Comparison of ENCODE assay signal across 24 cellular contexts in genomic region chr2:236583621-236584203, GRCh38. TPM values are rescaled to one million over a fixed set of nuclear protein-coding genes. Genes with fewer than 3 reads are reported as not detected.
A peak's percentile ranks its signal among the peaks of the same experiment; 100 is the strongest.
DNase-seq lines count a peak whose midpoint lies in the region; ATAC-seq and TF ChIP-seq lines count a peak whose summit lies in the region.
"Had no signal": no experiment of that assay in that cellular context is flagged by ENCODE, and none has a peak within 500 bp of the region (broad histone marks: within the 10 kb centered on the region; RNA-seq: fewer than 3 reads in every experiment).

No MANE protein-coding gene starts in this region.

- intact Hi-C loops in activated B cell treated with CpG ODN at 0.5 μM for 24 hours (cut with micrococcal nuclease) = no loop called here
- intact Hi-C loops in activated T-helper 2 cell treated with anti-CD3 and anti-CD28 coated beads, Interferon-gamma antibody, Interleukin-2, Interleukin-4, amounts not matched to agents 10 μg/mL and 5 μg/mL and 100 μg/mL, durations not matched to agents 14 hours and 24 hours and 36 hours (cut with micrococcal nuclease) = no loop called here

- H3K9me3 ChIP-seq in hepatocyte (ENCODE audit: low read depth) = no peaks in the 10 kb centered on the region
- H3K9me3 ChIP-seq: MG63, SJSA1 had no signal

- H3K27ac ChIP-seq in hepatocyte = peak overlapping the region; percentile 27
- H3K27ac ChIP-seq: SJSA1 had no signal

- peaks cover 6% of the 10 kb centered on the region for H3K4me1 ChIP-seq in hepatocyte (ENCODE audit: insufficient read depth)
- H3K4me1 ChIP-seq: SJSA1 had no signal

- 87% methylated on average over 14 of the region's 14 CpGs for WGBS in hepatocyte (ENCODE audit: low lambda C conversion rate, missing lambda C conversion rate)

- H3K9me2 ChIP-seq in hepatocyte (replicated peaks; ENCODE audit: insufficient read depth) = no peaks in the 10 kb centered on the region

- no peaks in the 10 kb centered on the region for H3K27me3 ChIP-seq in hepatocyte
- H3K27me3 ChIP-seq: MG63, SJSA1 had no signal

- H3K9me3 Mint-ChIP-seq in activated B cell treated with CpG ODN at 0.5 μM for 24 hours (peaks cover 5% of the 10 kb centered on the region), osteocyte (ENCODE audit: unreplicated experiment) (peaks cover 5% of the 10 kb centered on the region)
- H3K9me3 Mint-ChIP-seq in stimulated activated naive B cell treated with anti-CD40 and anti-IgM and Interleukin-4, amounts not matched to agents 10 μg/mL and 1 μg/mL and 100 μg/mL, for 72 hours = peaks cover 7% of the 10 kb centered on the region in 2 donors
- H3K9me3 Mint-ChIP-seq in activated T-helper 2 cell treated with anti-CD3 and anti-CD28 coated beads, Interferon-gamma antibody, Interleukin-2, Interleukin-4, amounts not matched to agents 10 μg/mL and 5 μg/mL and 100 μg/mL, durations not matched to agents 14 hours and 24 hours and 36 hours = no peaks in the 10 kb centered on the region
- H3K9me3 Mint-ChIP-seq: H9 had no signal

- H3K36me3 ChIP-seq in hepatocyte (replicated peaks; ENCODE audit: insufficient read depth, low read depth) = no peaks in the 10 kb centered on the region
- H3K36me3 ChIP-seq: SJSA1 had no signal

- no peaks in the 10 kb centered on the region for H3K27me3 Mint-ChIP-seq in activated B cell treated with CpG ODN at 0.5 μM for 24 hours
- no peaks in the 10 kb centered on the region for H3K27me3 Mint-ChIP-seq in osteocyte (ENCODE audit: unreplicated experiment)
- no peaks in the 10 kb centered on the region for H3K27me3 Mint-ChIP-seq in stimulated activated naive B cell treated with anti-CD40 and anti-IgM and Interleukin-4, amounts not matched to agents 10 μg/mL and 1 μg/mL and 100 μg/mL, for 72 hours
- H3K27me3 Mint-ChIP-seq in activated T-helper 2 cell treated with anti-CD3 and anti-CD28 coated beads, Interferon-gamma antibody, Interleukin-2, Interleukin-4, amounts not matched to agents 10 μg/mL and 5 μg/mL and 100 μg/mL, durations not matched to agents 14 hours and 24 hours and 36 hours (ENCODE audit: low read depth) = no peaks in the 10 kb centered on the region

- H3K79me2 ChIP-seq in hepatocyte = peaks cover 38% of the 10 kb centered on the region

- H2AFZ ChIP-seq in hepatocyte = no peak overlapping the region
- H2AFZ ChIP-seq: GM23338 had no signal

- no peak overlapping the region for H3K4me3 ChIP-seq in hepatocyte
- H3K4me3 ChIP-seq: GM23338, K562, MG63, SJSA1 had no signal

- no peak for TF ChIP-seq CTCF in activated B cell treated with CpG ODN at 0.5 μM for 24 hours (IDR thresholded peaks at IDR 0.05)
- TF ChIP-seq CTCF in hepatocyte (IDR thresholded peaks at IDR 0.05; ENCODE audit: poor library complexity) = no peak
- TF ChIP-seq CTCF in osteocyte (IDR thresholded peaks at IDR 0.05) = no peak
- no peak for TF ChIP-seq CTCF in GM10248 (IDR thresholded peaks at IDR 0.05; ENCODE audit: control extremely low read depth, extremely low read depth, low read depth, missing control alignments)

- peak; percentile 66 for ATAC-seq in activated B cell treated with CpG ODN at 0.5 μM for 24 hours (ENCODE audit: low read depth)
- ATAC-seq in stimulated activated naive B cell treated with anti-CD40 and anti-IgM and Interleukin-4, amounts not matched to agents 10 μg/mL and 1 μg/mL and 100 μg/mL, for 72 hours (replicated peaks) = peak; percentile 19 to 53
- no peak for ATAC-seq in HG02938 (IDR thresholded peaks at IDR 0.05; ENCODE audit: unreplicated experiment)
- ATAC-seq: GM23338, K562 had no signal

- H3K27ac Mint-ChIP-seq in activated B cell treated with CpG ODN at 0.5 μM for 24 hours (no peak overlapping the region), osteocyte (ENCODE audit: unreplicated experiment) (peak overlapping the region; percentile 83)
- H3K27ac Mint-ChIP-seq in stimulated activated naive B cell treated with anti-CD40 and anti-IgM and Interleukin-4, amounts not matched to agents 10 μg/mL and 1 μg/mL and 100 μg/mL, for 72 hours = no peak overlapping the region
- H3K27ac Mint-ChIP-seq in activated T-helper 2 cell treated with anti-CD3 and anti-CD28 coated beads, Interferon-gamma antibody, Interleukin-2, Interleukin-4, amounts not matched to agents 10 μg/mL and 5 μg/mL and 100 μg/mL, durations not matched to agents 14 hours and 24 hours and 36 hours = no peak overlapping the region
- H3K27ac Mint-ChIP-seq: GM23338, H9 had no signal

- H3K4me1 Mint-ChIP-seq in activated B cell treated with CpG ODN at 0.5 μM for 24 hours (peaks cover 8% of the 10 kb centered on the region), osteocyte (ENCODE audit: unreplicated experiment) (peaks cover 40% of the 10 kb centered on the region)
- peaks cover 9 to 11% of the 10 kb centered on the region in 2 donors for H3K4me1 Mint-ChIP-seq in stimulated activated naive B cell treated with anti-CD40 and anti-IgM and Interleukin-4, amounts not matched to agents 10 μg/mL and 1 μg/mL and 100 μg/mL, for 72 hours
- H3K4me1 Mint-ChIP-seq in activated T-helper 2 cell treated with anti-CD3 and anti-CD28 coated beads, Interferon-gamma antibody, Interleukin-2, Interleukin-4, amounts not matched to agents 10 μg/mL and 5 μg/mL and 100 μg/mL, durations not matched to agents 14 hours and 24 hours and 36 hours (ENCODE audit: low read depth) = no peaks in the 10 kb centered on the region

- H3K4me2 ChIP-seq in hepatocyte = no peak overlapping the region
- H3K4me2 ChIP-seq: GM23338 had no signal

- POLR2A ChIA-PET in activated B cell treated with CpG ODN at 0.5 μM for 24 hours (lab: Charles Lee) = interaction anchor here (0.6 to 1.6 kb wide), 2 partner anchors 14 to 80 kb away, joined by 3 to 6 read pairs; partner anchors contain the start of gene ACKR3
- POLR2A ChIA-PET in GM10248 (lab: Yijun Ruan, JAX) = no interaction called here

- CTCF ChIA-PET in activated B cell treated with CpG ODN at 0.5 μM for 24 hours (lab: Charles Lee) = interaction anchor here (1.0 kb wide), 1 partner anchor 14 kb away, joined by 4 read pairs; the partner anchor contains the start of gene ACKR3
- CTCF ChIA-PET in GM10248 (lab: Yijun Ruan, JAX) = interaction anchor here (5.9 kb wide), 1 partner anchor 14 kb away, joined by 33 read pairs; the partner anchor contains the start of gene ACKR3

- H4K20me1 ChIP-seq in hepatocyte (ENCODE audit: insufficient read depth, poor library complexity, severe bottlenecking) = peaks cover 16% of the 10 kb centered on the region

- no peak for DNase-seq in activated B cell treated with CpG ODN at 0.5 μM for 24 hours
- DNase-seq in hepatocyte (ENCODE audit: low spot score) = no peak
- DNase-seq in osteocyte (ENCODE audit: extremely low spot score, unreplicated experiment) = no peak
- no peak for DNase-seq in stimulated activated naive B cell treated with anti-CD40 and anti-IgM and Interleukin-4, amounts not matched to agents 10 μg/mL and 1 μg/mL and 100 μg/mL, for 72 hours
- no peak for DNase-seq in GM10248 (ENCODE audit: extremely low spot score)
- no peak for DNase-seq in superior temporal gyrus (ENCODE audit: extremely low spot score)
- no peak for DNase-seq in activated T-helper 2 cell treated with anti-CD3 and anti-CD28 coated beads, Interferon-gamma antibody, Interleukin-2, Interleukin-4, amounts not matched to agents 10 μg/mL and 5 μg/mL and 100 μg/mL, durations not matched to agents 14 hours and 24 hours and 36 hours (ENCODE audit: low spot score)
- DNase-seq: CD8-positive, alpha-beta memory T cell; DMS 273 treated with DMSO at 0.1 percent for 48 hours; DMS79; EL; H9; MG63; NCI-H1105 treated with DMSO at 0.1 percent for 48 hours; NCI-H146; NCI-H1930; NCI-H446; NCI-H524 treated with DMSO at 0.1 percent for 48 hours; NCI-H774 had no signal

- peaks cover 17% of the 10 kb centered on the region for H3K36me3 Mint-ChIP-seq in activated B cell treated with CpG ODN at 0.5 μM for 24 hours (ENCODE audit: low read depth)
- H3K36me3 Mint-ChIP-seq in osteocyte (ENCODE audit: unreplicated experiment) = peaks cover 26% of the 10 kb centered on the region
- H3K36me3 Mint-ChIP-seq in stimulated activated naive B cell treated with anti-CD40 and anti-IgM and Interleukin-4, amounts not matched to agents 10 μg/mL and 1 μg/mL and 100 μg/mL, for 72 hours = peaks cover 12 to 13% of the 10 kb centered on the region in 2 donors
- no peaks in the 10 kb centered on the region for H3K36me3 Mint-ChIP-seq in activated T-helper 2 cell treated with anti-CD3 and anti-CD28 coated beads, Interferon-gamma antibody, Interleukin-2, Interleukin-4, amounts not matched to agents 10 μg/mL and 5 μg/mL and 100 μg/mL, durations not matched to agents 14 hours and 24 hours and 36 hours (ENCODE audit: low read depth)

- H3K4me3 Mint-ChIP-seq in activated B cell treated with CpG ODN at 0.5 μM for 24 hours (no peak overlapping the region), osteocyte (ENCODE audit: unreplicated experiment) (no peak overlapping the region)
- H3K4me3 Mint-ChIP-seq in stimulated activated naive B cell treated with anti-CD40 and anti-IgM and Interleukin-4, amounts not matched to agents 10 μg/mL and 1 μg/mL and 100 μg/mL, for 72 hours = no peak overlapping the region
- H3K4me3 Mint-ChIP-seq in activated T-helper 2 cell treated with anti-CD3 and anti-CD28 coated beads, Interferon-gamma antibody, Interleukin-2, Interleukin-4, amounts not matched to agents 10 μg/mL and 5 μg/mL and 100 μg/mL, durations not matched to agents 14 hours and 24 hours and 36 hours (ENCODE audit: low read depth) = no peak overlapping the region
- H3K4me3 Mint-ChIP-seq: CD8-positive, alpha-beta memory T cell; GM23338; H9 had no signal

RNA-seq across cellular contexts. Expression of gene ACKR3, which starts 14.1 kb away (rescaled TPM):
- total RNA-seq in activated B cell treated with CpG ODN at 0.5 μM for 24 hours = 5.8 and 6.6 TPM in 2 replicates
- total RNA-seq in hepatocyte = 47.1 and 49.5 TPM in 2 replicates
- 58.9 and 61.4 TPM in 2 replicates for polyA plus RNA-seq in hepatocyte
- 36.9 and 40.5 TPM in 2 replicates for total RNA-seq in osteocyte
- total RNA-seq in activated T-helper 2 cell treated with anti-CD3 and anti-CD28 coated beads, Interferon-gamma antibody, Interleukin-2, Interleukin-4, amounts not matched to agents 10 μg/mL and 5 μg/mL and 100 μg/mL, durations not matched to agents 14 hours and 24 hours and 36 hours = 1.8 and 2.7 TPM in 2 replicates
- total RNA-seq: LHCN-M2 had no signal
- polyA plus RNA-seq: K562 had no signal
